18 cellular contexts compared by ENCODE assay signal in genomic region chrX:134174273-134174660, GRCh38.
DNase-seq lines count a peak whose midpoint lies in the region; ATAC-seq and TF ChIP-seq lines count a peak whose summit lies in the region.
"Had no signal": no experiment of that assay in that cellular context is flagged by ENCODE, and none has a peak within 500 bp of the region (broad histone marks: within the 10 kb centered on the region; RNA-seq: fewer than 3 reads in every experiment).

No MANE protein-coding gene starts in this region.

- no peaks in the 10 kb centered on the region for H3K36me3 ChIP-seq in suprapubic skin
- H3K36me3 ChIP-seq: adrenal gland, esophagus squamous epithelium, Peyer's patch, tibial nerve had no signal

- H3K4me3 ChIP-seq in suprapubic skin: no peak overlapping the region
- H3K4me3 ChIP-seq: lung had no signal

- peak overlapping the region; percentile 87 for H3K27ac Mint-ChIP-seq in activated CD4-positive, alpha-beta T cell treated with anti-CD3 and anti-CD28 coated beads for 36 hours
- H3K27ac Mint-ChIP-seq in IgD-negative memory B cell (no peak overlapping the region), nephron progenitor cell (peak overlapping the region; percentile 98)
- H3K27ac Mint-ChIP-seq in effector memory CD8-positive, alpha-beta T cell: no peak overlapping the region

- H3K27me3 ChIP-seq in suprapubic skin: peaks cover 21% of the 10 kb centered on the region
- H3K27me3 ChIP-seq: Peyer's patch had no signal

- intact Hi-C loops in activated CD4-positive, alpha-beta T cell treated with anti-CD3 and anti-CD28 coated beads for 36 hours (cut with DNase I, micrococcal nuclease): loop anchor here in 1 of 2 experiments (5.0 to 10.0 kb wide), 2 partner anchors 288 to 1959 kb away; partner anchors contain the start of genes HPRT1 and RAP2C

- H3K27me3 Mint-ChIP-seq in activated CD4-positive, alpha-beta T cell treated with anti-CD3 and anti-CD28 coated beads for 36 hours: peaks cover 13% of the 10 kb centered on the region
- H3K27me3 Mint-ChIP-seq in IgD-negative memory B cell (peaks cover 6% of the 10 kb centered on the region), nephron progenitor cell (ENCODE audit: low read depth, poor library complexity) (peaks cover 5% of the 10 kb centered on the region)
- peaks cover 8 to 12% of the 10 kb centered on the region in 2 donors for H3K27me3 Mint-ChIP-seq in effector memory CD8-positive, alpha-beta T cell

- WGBS in suprapubic skin: 37% methylated on average over 4 of the region's 4 CpGs

- no peaks in the 10 kb centered on the region for H3K9me3 ChIP-seq in suprapubic skin
- H3K9me3 ChIP-seq: adrenal gland, esophagus squamous epithelium, Peyer's patch, tibial nerve had no signal

- H3K4me3 Mint-ChIP-seq in activated CD4-positive, alpha-beta T cell treated with anti-CD3 and anti-CD28 coated beads for 36 hours: peak overlapping the region; percentile 82
- H3K4me3 Mint-ChIP-seq in IgD-negative memory B cell (peak overlapping the region; percentile 89 to 95 (median 92)), nephron progenitor cell (peak overlapping the region; percentile 95)
- peak overlapping the region; percentile 84 to 88 for H3K4me3 Mint-ChIP-seq in effector memory CD8-positive, alpha-beta T cell

- CTCF ChIA-PET in activated CD4-positive, alpha-beta T cell treated with anti-CD3 and anti-CD28 coated beads for 36 hours (lab: Charles Lee): no interaction called here

- POLR2A ChIA-PET in activated CD4-positive, alpha-beta T cell treated with anti-CD3 and anti-CD28 coated beads for 36 hours (lab: Charles Lee): no interaction called here

- ATAC-seq in activated CD4-positive, alpha-beta T cell treated with anti-CD3 and anti-CD28 coated beads for 36 hours: no peak
- ATAC-seq in effector memory CD8-positive, alpha-beta T cell (replicated peaks): no peak

- TF ChIP-seq POLR2A in suprapubic skin (IDR thresholded peaks at IDR 0.05): no peak

- TF ChIP-seq EP300 in suprapubic skin (IDR thresholded peaks at IDR 0.05): no peak

- peaks cover 15% of the 10 kb centered on the region for H3K4me1 ChIP-seq in suprapubic skin
- H3K4me1 ChIP-seq: adrenal gland, Peyer's patch had no signal

- no peak overlapping the region for H3K27ac ChIP-seq in suprapubic skin
- H3K27ac ChIP-seq: adrenal gland, coronary artery, esophagus squamous epithelium, Peyer's patch had no signal

- DNase-seq in activated CD4-positive, alpha-beta T cell treated with anti-CD3 and anti-CD28 coated beads for 36 hours: no peak
- no peak for DNase-seq in activated CD4-positive, alpha-beta T cell treated with anti-CD3 and anti-CD28 coated beads for 48 hours
- no peak for DNase-seq in effector memory CD8-positive, alpha-beta T cell
- no peak for DNase-seq in nephron progenitor cell
- DNase-seq in NCI-H146 treated with DMSO at 0.1 percent for 48 hours (lab: John Stamatoyannopoulos, UW; ENCODE audit: unreplicated experiment): no peak
- DNase-seq in suprapubic skin (ENCODE audit: low spot score in 2 of 2): no peak
- DNase-seq in stimulated activated CD4-positive, alpha-beta T cell treated with anti-CD3 and anti-CD28 coated beads, Interleukin-12 subunit alpha, Interleukin-12 subunit beta, amount 100 ng/mL, for 4 hours: no peak
- DNase-seq: adrenal gland, esophagus squamous epithelium, hippocampal formation, NCI-H1436, NCI-H510A treated with DMSO at 0.1 percent for 48 hours, posterior cingulate gyrus had no signal

- H3K36me3 Mint-ChIP-seq in activated CD4-positive, alpha-beta T cell treated with anti-CD3 and anti-CD28 coated beads for 36 hours (ENCODE audit: low read depth): peaks cover 17% of the 10 kb centered on the region
- no peaks in the 10 kb centered on the region for H3K36me3 Mint-ChIP-seq in IgD-negative memory B cell
- no peaks in the 10 kb centered on the region for H3K36me3 Mint-ChIP-seq in effector memory CD8-positive, alpha-beta T cell (ENCODE audit: insufficient read depth)
- H3K36me3 Mint-ChIP-seq in nephron progenitor cell (ENCODE audit: low read depth): peaks cover 23% of the 10 kb centered on the region

- TF ChIP-seq CTCF in nephron progenitor cell (IDR thresholded peaks at IDR 0.05): no peak
- no peak for TF ChIP-seq CTCF in suprapubic skin (IDR thresholded peaks at IDR 0.05)

- H3K9me3 Mint-ChIP-seq in activated CD4-positive, alpha-beta T cell treated with anti-CD3 and anti-CD28 coated beads for 36 hours (ENCODE audit: low read depth): no peaks in the 10 kb centered on the region
- H3K9me3 Mint-ChIP-seq in IgD-negative memory B cell: peaks cover 0 to 2% (median 0%) of the 10 kb centered on the region in 3 donors
- H3K9me3 Mint-ChIP-seq in effector memory CD8-positive, alpha-beta T cell: no peaks in the 10 kb centered on the region
- H3K9me3 Mint-ChIP-seq in nephron progenitor cell: peaks cover 4% of the 10 kb centered on the region

- peaks cover 9% of the 10 kb centered on the region for H3K4me1 Mint-ChIP-seq in activated CD4-positive, alpha-beta T cell treated with anti-CD3 and anti-CD28 coated beads for 36 hours
- H3K4me1 Mint-ChIP-seq in IgD-negative memory B cell (peaks cover 4 to 10% (median 6%) of the 10 kb centered on the region in 3 donors), nephron progenitor cell (peaks cover 68% of the 10 kb centered on the region)
- H3K4me1 Mint-ChIP-seq in effector memory CD8-positive, alpha-beta T cell (ENCODE audit: low read depth in 2 of 2): peaks cover 8 to 10% of the 10 kb centered on the region in 2 donors

Comparison
In these comparisons a context has a peak if more than half of its experiments do, and no peak if none do; other contexts are left out.
1. H3K27ac Mint-ChIP-seq: peak in activated CD4-positive, alpha-beta T cell treated with anti-CD3 and anti-CD28 coated beads for 36 hours (single experiment) and nephron progenitor cell (single experiment); none in IgD-negative memory B cell (0 of 3) and effector memory CD8-positive, alpha-beta T cell (0 of 2).
2. Peak in every context shown above with its lines, with median percentiles within 50 percentile points of each other: H3K4me3 Mint-ChIP-seq.